ENCODE assay signal across 8 cellular contexts in the genomic region with DNA sequence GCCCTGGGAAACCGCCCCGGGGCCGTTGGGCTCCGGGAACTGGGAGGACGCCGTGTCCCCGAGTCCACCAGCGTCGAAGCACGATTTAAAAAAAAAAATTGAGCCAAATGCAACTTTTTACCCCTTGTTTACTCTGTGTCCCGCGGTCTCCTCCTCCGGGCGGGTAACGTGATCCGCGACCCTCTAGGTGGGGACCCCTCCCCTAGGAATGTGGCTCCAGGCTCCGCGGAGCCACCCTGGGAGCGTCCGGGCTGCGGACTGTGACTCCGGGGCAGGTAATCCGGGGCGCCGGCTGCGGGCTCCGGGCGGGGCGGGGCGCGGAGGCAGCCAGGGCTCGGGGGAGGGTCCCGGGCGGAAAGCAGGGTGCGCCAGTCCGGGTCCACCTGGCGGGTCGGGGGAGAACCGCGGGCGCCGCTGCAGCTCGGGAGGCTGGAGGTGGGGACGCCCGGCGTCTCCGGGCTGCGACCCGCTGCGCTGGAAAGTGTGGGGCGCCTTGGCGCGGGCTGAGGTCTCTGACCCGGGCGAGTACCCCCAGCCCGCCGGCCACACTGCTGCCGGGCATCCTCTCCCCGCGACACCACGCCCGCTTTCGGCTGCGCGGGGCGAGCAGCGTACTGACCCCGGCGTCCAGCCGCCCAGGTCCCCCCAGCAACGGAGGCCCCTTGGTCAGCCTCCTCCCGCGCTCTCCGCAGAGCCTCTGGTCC. TPM values are rescaled to one million over a fixed set of nuclear protein-coding genes. Genes with fewer than 3 reads are reported as not detected.
A peak's percentile ranks its signal among the peaks of the same experiment; 100 is the strongest.
DNase-seq lines count a peak whose midpoint lies in the region; ATAC-seq, FAIRE-seq and TF ChIP-seq lines count a peak whose summit lies in the region.

No MANE protein-coding gene starts in this region.

- H3K79me2 ChIP-seq in keratinocyte (ENCODE audit: control insufficient read depth, insufficient read depth, low read length), result peaks cover 39% of the 10 kb centered on the region

- H4K20me1 ChIP-seq in keratinocyte (ENCODE audit: control insufficient read depth, extremely low read depth, insufficient read depth, low read length), result no peaks in the 10 kb centered on the region

- DNase-seq in NCI-H82 (lab: John Stamatoyannopoulos, UW), result peak; percentile 61
- DNase-seq in NCI-H82 treated with DMSO at 0.1 percent for 48 hours (lab: John Stamatoyannopoulos, UW; ENCODE audit: unreplicated experiment), result no peak
- DNase-seq in T-helper 17 cell, result peak; percentile 54 to 65 (median 62)
- no peak for DNase-seq in brain microvascular endothelial cell
- no peak for DNase-seq in keratinocyte (ENCODE audit: low read depth, low spot score)
- peak; percentile 46 for DNase-seq in stimulated activated CD4-positive, alpha-beta T cell treated with anti-CD3 and anti-CD28 coated beads, Interleukin-1b, Interleukin-23, amount 100 ng/mL, for 48 hours
- no peak for DNase-seq in DMS79 (lab: John Stamatoyannopoulos, UW)

- H3K36me3 Mint-ChIP-seq in T-helper 17 cell (ENCODE audit: low read depth), result no peaks in the 10 kb centered on the region

- H3K9me3 ChIP-seq in T-helper 17 cell (ENCODE audit: control insufficient read depth, low read length, poor library complexity, severe bottlenecking), result no peaks in the 10 kb centered on the region
- no peaks in the 10 kb centered on the region for H3K9me3 ChIP-seq in keratinocyte (ENCODE audit: control insufficient read depth, low read depth, low read length)

- no peaks in the 10 kb centered on the region for H3K9me1 ChIP-seq in keratinocyte (ENCODE audit: control insufficient read depth, extremely low read depth, insufficient read depth, low read length)

- peaks cover 27% of the 10 kb centered on the region for H3K4me1 ChIP-seq in keratinocyte (ENCODE audit: control insufficient read depth, extremely low read depth, insufficient read depth, low read length)

- peaks cover 39% of the 10 kb centered on the region for H3K4me1 Mint-ChIP-seq in T-helper 17 cell

- H2AFZ ChIP-seq in keratinocyte (ENCODE audit: control insufficient read depth, low read length), result peak overlapping the region; percentile 68

- peak overlapping the region; percentile 86 for H3K4me2 ChIP-seq in keratinocyte (ENCODE audit: control insufficient read depth, extremely low read depth, insufficient read depth, low read depth, low read length)

- no peak for FAIRE-seq in keratinocyte (lab: Jason Lieb, UNC)

- H3K27ac ChIP-seq in brain microvascular endothelial cell, result no peak overlapping the region
- H3K27ac ChIP-seq in keratinocyte (ENCODE audit: control insufficient read depth, insufficient read depth, low read length), result peak overlapping the region; percentile 91

- in situ Hi-C loops in brain microvascular endothelial cell (cut with HindIII; ENCODE audit: low pct_ligation_motif_present, low sequenced_read_pairs), result no loop called here

- no peaks in the 10 kb centered on the region for H3K27me3 Mint-ChIP-seq in T-helper 17 cell

- peak overlapping the region; percentile 86 for H3K27ac Mint-ChIP-seq in T-helper 17 cell

- TF ChIP-seq CTCF in brain microvascular endothelial cell (IDR thresholded peaks at IDR 0.05; ENCODE audit: low read depth, low read length, missing control alignments) (no peak), keratinocyte (optimal IDR thresholded peaks at IDR 0.05 in 1 of 3, IDR thresholded peaks at IDR 0.05 in 1 of 3, conservative IDR thresholded peaks at IDR 0.05 in 1 of 3; ENCODE audit: extremely low read depth in 1 of 3, insufficient read depth in 2 of 3, low read length in 3 of 3) (no peak)

- H3K4me3 ChIP-seq in brain microvascular endothelial cell (ENCODE audit: low read depth, low read length) (peak overlapping the region; percentile 80), keratinocyte (ENCODE audit: control insufficient read depth in 2 of 3, extremely low read depth in 1 of 3, insufficient read depth in 2 of 3, low read depth in 1 of 3, low read length in 3 of 3) (peak overlapping the region; percentile 90 to 94 (median 93))

- no peaks in the 10 kb centered on the region for H3K27me3 ChIP-seq in brain microvascular endothelial cell (replicated peaks)
- no peaks in the 10 kb centered on the region for H3K27me3 ChIP-seq in keratinocyte (ENCODE audit: control insufficient read depth, extremely low read depth, insufficient read depth, low read length)

- ATAC-seq in T-helper 17 cell (peak; percentile 34), HG02610 (IDR thresholded peaks at IDR 0.05; ENCODE audit: unreplicated experiment) (no peak)

- H3K36me3 ChIP-seq in brain microvascular endothelial cell (replicated peaks), result no peaks in the 10 kb centered on the region
- peaks cover 0 to 3% of the 10 kb centered on the region in 2 experiments for H3K36me3 ChIP-seq in keratinocyte (ENCODE audit: control insufficient read depth in 2 of 2, extremely low read depth in 1 of 2, insufficient read depth in 2 of 2, low read length in 2 of 2)

- H3K4me3 Mint-ChIP-seq in T-helper 17 cell, result peak overlapping the region; percentile 88

- dilution Hi-C loops in keratinocyte (cut with MboI; ENCODE audit: extremely low pct_ligation_motif_present, low sequenced_read_pairs), result no loop called here

- H3K9ac ChIP-seq in keratinocyte (ENCODE audit: control insufficient read depth, extremely low read depth, insufficient read depth, low read length), result peak overlapping the region; percentile 95

RNA-seq across cellular contexts. Expression of gene HELZ, which starts 0.8 kb away (rescaled TPM):
- total RNA-seq in T-helper 17 cell, result 100 to 1,000 TPM; 124 to 164 TPM
- 11.7 to 18.2 TPM (median 13.5 TPM) in 3 replicates for polyA plus RNA-seq in keratinocyte
- 10.4 TPM for polyA plus RNA-seq in keratinocyte (2011; ENCODE audit: low read depth)
- 7.6 and 15.3 TPM in 2 replicates for polyA plus RNA-seq in keratinocyte (2011; cell fraction: cytosol; rRNA removed)
- polyA plus RNA-seq in keratinocyte (2011; cell fraction: nucleus; rRNA removed), result 26.8 and 30.8 TPM in 2 replicates
- polyA plus RNA-seq in keratinocyte (2012; ENCODE audit: low replicate concordance), result 6.2 and 9.4 TPM in 2 replicates
- 18.6 to 94.3 TPM (median 38.5 TPM) in 3 replicates for polyA minus RNA-seq in keratinocyte
- 25.5 TPM for polyA minus RNA-seq in keratinocyte (2011; cell fraction: cytosol; rRNA and poly(A)+ RNA removed)
- polyA minus RNA-seq in keratinocyte (2011; cell fraction: nucleus; rRNA and poly(A)+ RNA removed), result 60.2 and 113 TPM in 2 replicates

Comparison
In these comparisons a context has a peak if more than half of its experiments do, and no peak if none do; other contexts are left out.
1. DNase-seq: peak in NCI-H82 (single experiment), T-helper 17 cell (3 of 3) and stimulated activated CD4-positive, alpha-beta T cell treated with anti-CD3 and anti-CD28 coated beads, Interleukin-1b, Interleukin-23, amount 100 ng/mL, for 48 hours (single experiment); none in NCI-H82 treated with DMSO at 0.1 percent for 48 hours (single experiment), brain microvascular endothelial cell (single experiment), keratinocyte (single experiment) and DMS79 (single experiment).